ENCODE assay signal across 7 cellular contexts in the genomic region with DNA sequence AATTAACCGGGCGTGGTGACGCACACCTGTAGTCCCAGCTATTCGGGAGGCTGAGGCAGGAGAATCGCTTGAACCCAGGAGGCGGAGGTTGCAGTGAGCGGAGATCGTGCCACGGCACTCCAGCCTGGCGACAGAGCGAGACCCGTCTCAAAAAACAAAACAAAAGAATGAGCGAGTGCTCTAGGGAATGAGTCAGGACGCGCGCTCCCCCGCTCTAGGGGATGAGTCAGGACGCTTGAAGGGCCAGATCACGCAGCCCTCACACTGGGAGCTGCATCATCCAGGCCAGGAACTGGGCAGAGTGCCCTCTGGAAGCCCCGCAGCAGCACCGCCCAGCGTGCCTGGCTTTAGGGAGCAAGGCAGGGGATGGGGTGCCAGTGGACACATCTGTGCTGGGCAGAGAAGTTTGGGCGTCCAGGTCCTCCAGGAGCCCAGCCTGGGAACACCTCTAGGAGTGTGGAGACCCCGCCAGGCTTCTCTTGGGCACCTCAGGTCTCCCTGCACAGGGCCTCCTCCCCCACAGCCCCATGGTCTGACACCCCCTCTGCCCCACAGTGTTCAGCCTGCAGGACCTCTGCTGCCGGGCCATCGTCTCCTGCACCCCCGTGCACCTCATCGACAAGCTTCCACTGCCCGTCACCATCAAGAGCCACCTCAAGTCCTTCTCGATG. TPM values are rescaled to one million over a fixed set of nuclear protein-coding genes. Genes with fewer than 3 reads are reported as not detected.
DNase-seq lines count a peak whose midpoint lies in the region; ATAC-seq, FAIRE-seq and TF ChIP-seq lines count a peak whose summit lies in the region.
"Had no signal": no experiment of that assay in that cellular context is flagged by ENCODE, and none has a peak within 500 bp of the region (broad histone marks: within the 10 kb centered on the region; RNA-seq: fewer than 3 reads in every experiment).

No MANE protein-coding gene starts in this region.

- BruUV-seq in K562 (replicated peaks; lab: Mats Ljungman, UMichigan) = no TSS peak

- H3K27ac Mint-ChIP-seq in activated CD4-positive, alpha-beta T cell treated with anti-CD3 and anti-CD28 coated beads, Interleukin-2, amount 10 ng/mL, durations not matched to agents 24 days and 14 days = no peak overlapping the region
- H3K27ac Mint-ChIP-seq: activated CD4-positive, alpha-beta memory T cell treated with anti-CD3 and anti-CD28 coated beads for 36 hours had no signal

- H3K9ac ChIP-seq in K562 (ENCODE audit: insufficient read depth in 1 of 2, low read depth in 2 of 2, low read length in 2 of 2) = peak overlapping the region in 1 of 2 experiments; percentile 64; a peak in 1 of 4 replicates

- in situ Hi-C loops in K562 (cut with MboI) = no loop called here

- H3K9me3 ChIP-seq in K562 (replicated peaks; ENCODE audit: control insufficient read depth, insufficient read depth, low read depth, low read length) = no peaks in the 10 kb centered on the region
- no peaks in the 10 kb centered on the region for H3K9me3 ChIP-seq in ovary

- FAIRE-seq in K562 (lab: Jason Lieb, UNC) = peak; percentile 69

- H3K9me3 Mint-ChIP-seq in activated CD4-positive, alpha-beta T cell treated with anti-CD3 and anti-CD28 coated beads, Interleukin-2, amount 10 ng/mL, durations not matched to agents 24 days and 14 days = no peaks in the 10 kb centered on the region
- H3K9me3 Mint-ChIP-seq: activated CD4-positive, alpha-beta memory T cell treated with anti-CD3 and anti-CD28 coated beads for 36 hours had no signal

- TF ChIP-seq EP300 in K562 (IDR thresholded peaks at IDR 0.05; ENCODE audit: low read length) = no peak
- no peak for TF ChIP-seq EP300 in ovary (IDR thresholded peaks at IDR 0.05)

- H3K4me3 Mint-ChIP-seq in activated CD4-positive, alpha-beta T cell treated with anti-CD3 and anti-CD28 coated beads, Interleukin-2, amount 10 ng/mL, durations not matched to agents 24 days and 14 days = no peak overlapping the region
- H3K4me3 Mint-ChIP-seq: activated CD4-positive, alpha-beta memory T cell treated with anti-CD3 and anti-CD28 coated beads for 36 hours had no signal

- H3K27me3 ChIP-seq in K562 (ENCODE audit: control insufficient read depth in 2 of 2, insufficient read depth in 2 of 2, low read length in 2 of 2) = no peaks in the 10 kb centered on the region
- no peaks in the 10 kb centered on the region for H3K27me3 ChIP-seq in ovary

- H3K4me2 ChIP-seq in K562 (ENCODE audit: insufficient read depth, low read length) = no peak overlapping the region

- TF ChIP-seq RAD21 in K562 (CRISPR knock-in tag; conservative IDR thresholded peaks at IDR 0.05 in 1 of 2, IDR thresholded peaks at IDR 0.05 in 1 of 2) = no peak

- H3K79me2 ChIP-seq in K562 (ENCODE audit: control insufficient read depth, insufficient read depth, low read length) = peaks cover 12% of the 10 kb centered on the region; the same call in 1 of the 3 replicates

- peaks cover 2% of the 10 kb centered on the region for H3K36me3 Mint-ChIP-seq in activated CD4-positive, alpha-beta T cell treated with anti-CD3 and anti-CD28 coated beads, Interleukin-2, amount 10 ng/mL, durations not matched to agents 24 days and 14 days (ENCODE audit: low read depth)
- H3K36me3 Mint-ChIP-seq: activated CD4-positive, alpha-beta memory T cell treated with anti-CD3 and anti-CD28 coated beads for 36 hours had no signal

- H3K27me3 Mint-ChIP-seq in activated CD4-positive, alpha-beta T cell treated with anti-CD3 and anti-CD28 coated beads, Interleukin-2, amount 10 ng/mL, durations not matched to agents 24 days and 14 days = no peaks in the 10 kb centered on the region
- H3K27me3 Mint-ChIP-seq: activated CD4-positive, alpha-beta memory T cell treated with anti-CD3 and anti-CD28 coated beads for 36 hours had no signal

- DNase-seq in HFF-Myc (ENCODE audit: extremely low read depth, low read depth) (peak; percentile 78), K562 (ENCODE audit: extremely low read depth in 1 of 4, low spot score in 3 of 4) (peak; percentile 54 to 70 (median 61)), ovary (peak; percentile 71 to 89 (median 77)), iPS-NIHi11 (ENCODE audit: low spot score) (no peak)
- no peak for DNase-seq in activated CD4-positive, alpha-beta T cell treated with anti-CD3 and anti-CD28 coated beads, Interleukin-2, amount 10 ng/mL, durations not matched to agents 24 days and 14 days
- DNase-seq: activated CD4-positive, alpha-beta memory T cell treated with anti-CD3 and anti-CD28 coated beads for 36 hours had no signal

- H2AFZ ChIP-seq in K562 (ENCODE audit: low read depth, low read length) = no peak overlapping the region

- POLR2A ChIA-PET in K562 (lab: Yijun Ruan, JAX) = interaction anchor here (0.5 to 0.7 kb wide), 3 partner anchors 9 to 108 kb away, joined by 3 read pairs; partner anchors contain the start of gene METTL26

- H4K20me1 ChIP-seq in K562 (replicated peaks; ENCODE audit: control insufficient read depth, insufficient read depth, low read length) = no peaks in the 10 kb centered on the region

- no peak for TF ChIP-seq CTCF in HFF-Myc (IDR thresholded peaks at IDR 0.05; ENCODE audit: low read depth, low read length, missing control alignments)
- TF ChIP-seq CTCF in K562 (IDR thresholded peaks at IDR 0.05 in 2 of 3, conservative IDR thresholded peaks at IDR 0.05 in 1 of 3; ENCODE audit: insufficient read depth in 2 of 3, low read depth in 1 of 3, low read length in 3 of 3) = no peak
- TF ChIP-seq CTCF in ovary (IDR thresholded peaks at IDR 0.05) = no peak

- intact Hi-C loops in K562 (cut with micrococcal nuclease) = no loop called here
- intact Hi-C loops in ovary (cut with DNase I) = loop anchor here in 1 of 4 donors (5.0 kb wide), 1 partner anchor 35 kb away; the partner anchor contains the start of gene RAB40C
- intact Hi-C loops in activated CD4-positive, alpha-beta T cell treated with anti-CD3 and anti-CD28 coated beads, Interleukin-2, amount 10 ng/mL, durations not matched to agents 24 days and 14 days (cut with micrococcal nuclease) = no loop called here

- H3K4me1 Mint-ChIP-seq in activated CD4-positive, alpha-beta T cell treated with anti-CD3 and anti-CD28 coated beads, Interleukin-2, amount 10 ng/mL, durations not matched to agents 24 days and 14 days = no peaks in the 10 kb centered on the region

- no peaks in the 10 kb centered on the region for H3K9me1 ChIP-seq in K562 (ENCODE audit: control insufficient read depth, insufficient read depth, low read length)

- peaks cover 23% of the 10 kb centered on the region; the same call in 2 of the 3 replicates for H3K36me3 ChIP-seq in K562 (ENCODE audit: control insufficient read depth, insufficient read depth, low read length)
- H3K36me3 ChIP-seq in ovary = no peaks in the 10 kb centered on the region

- TF ChIP-seq POLR2A in K562 (conservative IDR thresholded peaks at IDR 0.05) (no peak), ovary (IDR thresholded peaks at IDR 0.05) (no peak)

- WGBS in K562 (ENCODE audit: insufficient coverage, low coverage, missing lambda C conversion rate) = 59% methylated on average over 22 of the region's 30 CpGs
- 57 to 76% (median 72%) methylated on average over 29 to 30 of the region's 30 CpGs for WGBS in ovary, 3 donors

- peak overlapping the region; percentile 58; the same call in 2 of the 3 replicates for H3K27ac ChIP-seq in K562 (ENCODE audit: extremely low read depth, low read depth, low read length)
- H3K27ac ChIP-seq in ovary = peak overlapping the region in 1 of 2 donors; percentile 24

- H3K4me1 ChIP-seq in K562 (replicated peaks in 1 of 2; ENCODE audit: control insufficient read depth in 2 of 2, insufficient read depth in 2 of 2, low read length in 2 of 2) (peaks cover 36 to 92% of the 10 kb centered on the region in 2 experiments), ovary (ENCODE audit: insufficient read depth) (peaks cover 16% of the 10 kb centered on the region)

- ATAC-seq in K562 (no peak), GM18909 (IDR thresholded peaks at IDR 0.05; ENCODE audit: poor library complexity, unreplicated experiment) (no peak)

- CTCF ChIA-PET in K562 (lab: Yijun Ruan, JAX; ENCODE audit: low intra/inter-chr PET ratio) = no interaction called here

- no peak overlapping the region for H3K4me3 ChIP-seq in HFF-Myc (replicated peaks; ENCODE audit: low read depth, low read length)
- no peak overlapping the region for H3K4me3 ChIP-seq in K562
- no peak overlapping the region for H3K4me3 ChIP-seq in ovary

RNA-seq across cellular contexts. Expression of gene WFIKKN1, which starts 3.9 kb away (rescaled TPM):
- total RNA-seq in K562 (2011; cell fraction: chromatin; rRNA removed; ENCODE audit: low replicate concordance) = 0.83 and 4.1 TPM in 2 replicates
- 3.3 and 3.8 TPM in 2 replicates for total RNA-seq in K562 (2011; cell fraction: nucleolus; rRNA removed)
- total RNA-seq in K562 (2011; cell fraction: nucleoplasm; rRNA removed) = 1.8 and 2.3 TPM in 2 replicates
- total RNA-seq in K562 (2014; rRNA removed) = 0.50 and 0.57 TPM in 2 replicates
- not detected in 2 replicates for total RNA-seq in K562 (2014; rRNA removed; fragmentation: Illumina TruSeq; extraction: Trizol)
- 0.11 and 0.14 TPM in 2 replicates for total RNA-seq in K562 (2015; rRNA removed; fragmentation: Illumina TruSeq; extraction: Trizol)
- 0.85 and 1.1 TPM in 2 replicates for total RNA-seq in K562 (2021)
- 0.18 and 0.22 TPM in 2 replicates for polyA plus RNA-seq in K562 (2011; rRNA removed)
- polyA plus RNA-seq in K562 (2011; cell fraction: cytosol; rRNA removed) = 0.29 and 2.5 TPM in 2 replicates
- polyA plus RNA-seq in K562 (2011; cell fraction: nucleus; rRNA removed) = 0.56 and 2.4 TPM in 2 replicates
- polyA plus RNA-seq in K562 (2012) = 0.61 and 1.5 TPM in 2 replicates
- 0.14 TPM in 1 of 2 replicates, not detected in the other for polyA plus RNA-seq in K562 (2014; fragmentation: Illumina TruSeq; extraction: Trizol)
- polyA plus RNA-seq in K562 (2014; fragmentation: Nextera tagmentation; extraction: Ambion mirVana) = not detected
- 0.30 and 0.54 TPM in 2 replicates for polyA plus RNA-seq in K562 (2014; rRNA removed)
- polyA minus RNA-seq in K562 (2011; rRNA and poly(A)+ RNA removed) = 0.12 and 0.14 TPM in 2 replicates
- 0.73 and 1.1 TPM in 2 replicates for polyA minus RNA-seq in K562 (2011; cell fraction: cytosol; rRNA and poly(A)+ RNA removed)
- polyA minus RNA-seq in K562 (2011; cell fraction: nucleus; rRNA and poly(A)+ RNA removed) = 0.44 and 0.81 TPM in 2 replicates
- total RNA-seq in ovary = 1 to 10 TPM in 5 of 7 donors, under 1 TPM in 2; 0.57 to 2.6 (median 1.3) TPM
- polyA plus RNA-seq in ovary = under 1 TPM; 0.10 to 0.59 TPM
- 0.44 and 0.45 TPM in 2 replicates for total RNA-seq in activated CD4-positive, alpha-beta T cell treated with anti-CD3 and anti-CD28 coated beads, Interleukin-2, amount 10 ng/mL, durations not matched to agents 24 days and 14 days

RNA-seq across cellular contexts. Expression of gene METTL26, which starts 9.2 kb away (rescaled TPM):
- total RNA-seq in K562 (2011; cell fraction: chromatin; rRNA removed; ENCODE audit: low replicate concordance) = 30.5 and 94.1 TPM in 2 replicates
- total RNA-seq in K562 (2011; cell fraction: nucleolus; rRNA removed) = 171 and 175 TPM in 2 replicates
- 71.2 and 82.5 TPM in 2 replicates for total RNA-seq in K562 (2011; cell fraction: nucleoplasm; rRNA removed)
- 198 and 279 TPM in 2 replicates for total RNA-seq in K562 (2014; rRNA removed)
- total RNA-seq in K562 (2014; rRNA removed; fragmentation: Illumina TruSeq; extraction: Trizol) = 22.9 and 36.2 TPM in 2 replicates
- total RNA-seq in K562 (2015; rRNA removed; fragmentation: Illumina TruSeq; extraction: Trizol) = 75.4 and 76.5 TPM in 2 replicates
- 177 and 184 TPM in 2 replicates for total RNA-seq in K562 (2021)
- polyA plus RNA-seq in K562 (2011; rRNA removed) = 105 and 115 TPM in 2 replicates
- polyA plus RNA-seq in K562 (2011; cell fraction: cytosol; rRNA removed) = 139 and 392 TPM in 2 replicates
- polyA plus RNA-seq in K562 (2011; cell fraction: nucleus; rRNA removed) = 292 and 379 TPM in 2 replicates
- 145 and 152 TPM in 2 replicates for polyA plus RNA-seq in K562 (2012)
- 80.9 and 91.6 TPM in 2 replicates for polyA plus RNA-seq in K562 (2014; fragmentation: Illumina TruSeq; extraction: Trizol)
- 10 to 100 TPM in 1 of 2 experiments, 1 to 10 TPM in 1; 7.3 to 11.6 TPM for polyA plus RNA-seq in K562 (2014; fragmentation: Nextera tagmentation; extraction: Ambion mirVana)
- polyA plus RNA-seq in K562 (2014; rRNA removed) = 262 and 265 TPM in 2 replicates
- polyA minus RNA-seq in K562 (2011; rRNA and poly(A)+ RNA removed) = 8.4 and 17.6 TPM in 2 replicates
- 56.4 and 65.7 TPM in 2 replicates for polyA minus RNA-seq in K562 (2011; cell fraction: cytosol; rRNA and poly(A)+ RNA removed)
- polyA minus RNA-seq in K562 (2011; cell fraction: nucleus; rRNA and poly(A)+ RNA removed) = 80.4 and 108 TPM in 2 replicates
- 100 to 1,000 TPM in 2 of 7 donors, 10 to 100 TPM in 5; 61.8 to 139 (median 75.9) TPM for total RNA-seq in ovary
- polyA plus RNA-seq in ovary = 100 to 1,000 TPM in 1 of 2 donors, 10 to 100 TPM in 1; 12.2 to 113 TPM
- total RNA-seq in activated CD4-positive, alpha-beta T cell treated with anti-CD3 and anti-CD28 coated beads, Interleukin-2, amount 10 ng/mL, durations not matched to agents 24 days and 14 days = 146 and 153 TPM in 2 replicates

RNA-seq across cellular contexts. Expression of gene MCRIP2, which starts 14.7 kb away (rescaled TPM):
- total RNA-seq in K562 (2011; cell fraction: chromatin; rRNA removed; ENCODE audit: low replicate concordance) = 33.6 and 106 TPM in 2 replicates
- 86.7 and 90.7 TPM in 2 replicates for total RNA-seq in K562 (2011; cell fraction: nucleolus; rRNA removed)
- total RNA-seq in K562 (2011; cell fraction: nucleoplasm; rRNA removed) = 54.1 and 55.3 TPM in 2 replicates
- total RNA-seq in K562 (2014; rRNA removed) (120 and 148 TPM in 2 replicates), K562 (2014; rRNA removed; fragmentation: Illumina TruSeq; extraction: Trizol) (3.4 and 6.3 TPM in 2 replicates), K562 (2015; rRNA removed; fragmentation: Illumina TruSeq; extraction: Trizol) (55.8 and 56.1 TPM in 2 replicates), K562 (2021) (110 and 124 TPM in 2 replicates), ovary (10 to 100 TPM; 21.5 to 42.3 (median 31.3) TPM)
- polyA plus RNA-seq in K562 (2011; rRNA removed) (35.2 and 47.4 TPM in 2 replicates), K562 (2014; fragmentation: Illumina TruSeq; extraction: Trizol) (12.8 and 40.4 TPM in 2 replicates), K562 (2014; fragmentation: Nextera tagmentation; extraction: Ambion mirVana) (1 to 10 TPM in 1 of 2 experiments, under 1 TPM in 1; 0.80 to 3.5 TPM), K562 (2014; rRNA removed) (111 and 123 TPM in 2 replicates), ovary (10 to 100 TPM in 1 of 2 donors, under 1 TPM in 1; 0.98 to 22.9 TPM)
- 70.6 and 207 TPM in 2 replicates for polyA plus RNA-seq in K562 (2011; cell fraction: cytosol; rRNA removed)
- 72.7 and 125 TPM in 2 replicates for polyA plus RNA-seq in K562 (2011; cell fraction: nucleus; rRNA removed)
- 63.1 and 76.1 TPM in 2 replicates for polyA plus RNA-seq in K562 (2012)
- polyA minus RNA-seq in K562 (2011; rRNA and poly(A)+ RNA removed) = 5.2 and 5.6 TPM in 2 replicates
- 19.4 and 28.1 TPM in 2 replicates for polyA minus RNA-seq in K562 (2011; cell fraction: cytosol; rRNA and poly(A)+ RNA removed)
- 21.5 and 23.7 TPM in 2 replicates for polyA minus RNA-seq in K562 (2011; cell fraction: nucleus; rRNA and poly(A)+ RNA removed)
- total RNA-seq in activated CD4-positive, alpha-beta T cell treated with anti-CD3 and anti-CD28 coated beads, Interleukin-2, amount 10 ng/mL, durations not matched to agents 24 days and 14 days = 71.2 and 73.0 TPM in 2 replicates

RNA-seq across cellular contexts. Expression of gene WDR90, which starts 22.2 kb away (rescaled TPM):
- 25.8 and 70.2 TPM in 2 replicates for total RNA-seq in K562 (2011; cell fraction: chromatin; rRNA removed; ENCODE audit: low replicate concordance)
- 50.4 and 60.9 TPM in 2 replicates for total RNA-seq in K562 (2011; cell fraction: nucleolus; rRNA removed)
- total RNA-seq in K562 (2011; cell fraction: nucleoplasm; rRNA removed) = 29.8 and 30.4 TPM in 2 replicates
- total RNA-seq in K562 (2014; rRNA removed) = 4.9 and 6.5 TPM in 2 replicates
- total RNA-seq in K562 (2014; rRNA removed; fragmentation: Illumina TruSeq; extraction: Trizol) = 0.80 and 1.3 TPM in 2 replicates
- total RNA-seq in K562 (2015; rRNA removed; fragmentation: Illumina TruSeq; extraction: Trizol) = 3.0 and 3.3 TPM in 2 replicates
- total RNA-seq in K562 (2021) = 10.0 and 12.6 TPM in 2 replicates
- 5.7 and 9.4 TPM in 2 replicates for polyA plus RNA-seq in K562 (2011; rRNA removed)
- 3.8 and 9.9 TPM in 2 replicates for polyA plus RNA-seq in K562 (2011; cell fraction: cytosol; rRNA removed)
- polyA plus RNA-seq in K562 (2011; cell fraction: nucleus; rRNA removed) = 72.9 and 107 TPM in 2 replicates
- 6.3 and 9.5 TPM in 2 replicates for polyA plus RNA-seq in K562 (2012)
- 1.4 and 4.3 TPM in 2 replicates for polyA plus RNA-seq in K562 (2014; fragmentation: Illumina TruSeq; extraction: Trizol)
- polyA plus RNA-seq in K562 (2014; fragmentation: Nextera tagmentation; extraction: Ambion mirVana) = under 1 TPM; 0.44 to 0.46 TPM
- 8.1 and 10.6 TPM in 2 replicates for polyA plus RNA-seq in K562 (2014; rRNA removed)
- polyA minus RNA-seq in K562 (2011; rRNA and poly(A)+ RNA removed) = 1.0 and 1.4 TPM in 2 replicates
- 2.6 and 4.5 TPM in 2 replicates for polyA minus RNA-seq in K562 (2011; cell fraction: cytosol; rRNA and poly(A)+ RNA removed)
- polyA minus RNA-seq in K562 (2011; cell fraction: nucleus; rRNA and poly(A)+ RNA removed) = 20.9 and 23.9 TPM in 2 replicates
- 10 to 100 TPM; 22.4 to 58.2 (median 45.1) TPM for total RNA-seq in ovary
- polyA plus RNA-seq in ovary = 10 to 100 TPM in 1 of 2 donors, 1 to 10 TPM in 1; 1.4 to 34.9 TPM
- 99.9 and 111 TPM in 2 replicates for total RNA-seq in activated CD4-positive, alpha-beta T cell treated with anti-CD3 and anti-CD28 coated beads, Interleukin-2, amount 10 ng/mL, durations not matched to agents 24 days and 14 days

RNA-seq across cellular contexts. Expression of gene RAB40C, which starts 37.1 kb away (rescaled TPM):
- total RNA-seq in K562 (2011; cell fraction: chromatin; rRNA removed; ENCODE audit: low replicate concordance) = 10.6 and 36.6 TPM in 2 replicates
- 24.2 and 24.8 TPM in 2 replicates for total RNA-seq in K562 (2011; cell fraction: nucleolus; rRNA removed)
- 15.5 and 15.6 TPM in 2 replicates for total RNA-seq in K562 (2011; cell fraction: nucleoplasm; rRNA removed)
- total RNA-seq in K562 (2014; rRNA removed) = 22.3 and 26.0 TPM in 2 replicates
- total RNA-seq in K562 (2014; rRNA removed; fragmentation: Illumina TruSeq; extraction: Trizol) = 1.9 and 2.5 TPM in 2 replicates
- 10.1 and 11.4 TPM in 2 replicates for total RNA-seq in K562 (2015; rRNA removed; fragmentation: Illumina TruSeq; extraction: Trizol)
- 23.4 and 25.3 TPM in 2 replicates for total RNA-seq in K562 (2021)
- 8.7 and 10.9 TPM in 2 replicates for polyA plus RNA-seq in K562 (2011; rRNA removed)
- polyA plus RNA-seq in K562 (2011; cell fraction: cytosol; rRNA removed) = 15.6 and 35.2 TPM in 2 replicates
- polyA plus RNA-seq in K562 (2011; cell fraction: nucleus; rRNA removed) = 22.1 and 35.1 TPM in 2 replicates
- 15.7 and 28.1 TPM in 2 replicates for polyA plus RNA-seq in K562 (2012)
- polyA plus RNA-seq in K562 (2014; fragmentation: Illumina TruSeq; extraction: Trizol) = 5.6 and 13.3 TPM in 2 replicates
- polyA plus RNA-seq in K562 (2014; fragmentation: Nextera tagmentation; extraction: Ambion mirVana) = under 1 TPM; 0.17 to 0.50 TPM
- 20.9 and 22.3 TPM in 2 replicates for polyA plus RNA-seq in K562 (2014; rRNA removed)
- polyA minus RNA-seq in K562 (2011; rRNA and poly(A)+ RNA removed) = 2.9 and 5.0 TPM in 2 replicates
- polyA minus RNA-seq in K562 (2011; cell fraction: cytosol; rRNA and poly(A)+ RNA removed) = 10.3 and 15.5 TPM in 2 replicates
- polyA minus RNA-seq in K562 (2011; cell fraction: nucleus; rRNA and poly(A)+ RNA removed) = 4.8 and 5.1 TPM in 2 replicates
- 10 to 100 TPM; 11.7 to 24.1 (median 21.4) TPM for total RNA-seq in ovary
- polyA plus RNA-seq in ovary = 10 to 100 TPM in 1 of 2 donors, 1 to 10 TPM in 1; 1.9 to 21.0 TPM
- 12.5 and 16.5 TPM in 2 replicates for total RNA-seq in activated CD4-positive, alpha-beta T cell treated with anti-CD3 and anti-CD28 coated beads, Interleukin-2, amount 10 ng/mL, durations not matched to agents 24 days and 14 days

Comparison
In these comparisons a context has a peak if more than half of its experiments do, and no peak if none do; other contexts are left out.
1. DNase-seq: peak in HFF-Myc (single experiment), K562 (4 of 4) and ovary (5 of 5); none in iPS-NIHi11 (single experiment) and activated CD4-positive, alpha-beta T cell treated with anti-CD3 and anti-CD28 coated beads, Interleukin-2, amount 10 ng/mL, durations not matched to agents 24 days and 14 days (single experiment).